In the genomic region with DNA sequence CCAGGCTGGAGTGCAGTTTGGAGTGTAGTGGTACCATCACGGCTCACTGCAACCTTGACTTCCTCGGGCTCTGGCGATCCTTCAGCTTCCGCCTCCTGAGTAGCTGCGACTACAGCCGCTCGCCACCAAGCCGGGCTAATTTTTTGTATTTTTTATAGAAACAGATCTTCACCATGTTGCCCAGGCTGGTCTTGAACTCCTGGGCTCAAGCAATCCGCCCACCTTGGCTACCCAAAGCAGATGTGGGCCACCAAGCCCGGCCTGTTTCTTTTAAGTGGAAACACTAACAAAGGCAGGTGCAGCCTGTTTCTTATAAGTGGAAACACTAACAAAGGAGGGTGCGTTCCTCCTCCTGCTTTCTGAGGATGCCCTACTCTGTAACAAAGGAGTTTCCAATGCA, we compare ENCODE assay signal across 20 cellular contexts. TPM values are rescaled to one million over a fixed set of nuclear protein-coding genes. Genes with fewer than 3 reads are reported as not detected.
DNase-seq lines count a peak whose midpoint lies in the region; ATAC-seq, FAIRE-seq and TF ChIP-seq lines count a peak whose summit lies in the region.
"Had no signal": no experiment of that assay in that cellular context is flagged by ENCODE, and none has a peak within 500 bp of the region (broad histone marks: within the 10 kb centered on the region; RNA-seq: fewer than 3 reads in every experiment).

No MANE protein-coding gene starts in this region.

- H4K91ac ChIP-seq in neuronal stem cell (ENCODE audit: low read depth, low read length, poor library complexity), result no peak overlapping the region

- no peak overlapping the region for H3K4ac ChIP-seq in neuronal stem cell (ENCODE audit: low read length)

- no peak for TF ChIP-seq CTCF in RWPE2 (IDR thresholded peaks at IDR 0.05; ENCODE audit: poor library complexity, severe bottlenecking)
- no peak for TF ChIP-seq CTCF in stomach (IDR thresholded peaks at IDR 0.05)

- H2BK120ac ChIP-seq in neuronal stem cell (ENCODE audit: low read depth, low read length), result no peak overlapping the region

- no peak overlapping the region for H3K9ac ChIP-seq in neuronal stem cell (ENCODE audit: low read depth, low read length, poor library complexity)

- H3K9me3 ChIP-seq in RWPE2 (ENCODE audit: severe bottlenecking) (no peaks in the 10 kb centered on the region), neuronal stem cell (replicated peaks in 1 of 2; ENCODE audit: control insufficient read depth in 2 of 2, insufficient read depth in 1 of 2, low read depth in 1 of 2, low read length in 2 of 2) (no peaks in the 10 kb centered on the region), stomach (no peaks in the 10 kb centered on the region)

- H3K14ac ChIP-seq in neuronal stem cell (ENCODE audit: low read length), result no peak overlapping the region

- H3K27ac ChIP-seq in RWPE2 (ENCODE audit: poor library complexity, severe bottlenecking) (no peak overlapping the region), neuronal stem cell (replicated peaks; ENCODE audit: low read length) (no peak overlapping the region), stomach (no peak overlapping the region)

- peaks cover 3% of the 10 kb centered on the region for H3K4me1 ChIP-seq in RWPE2 (ENCODE audit: insufficient read depth, poor library complexity, severe bottlenecking)
- peaks cover 14 to 22% of the 10 kb centered on the region in 2 donors for H3K4me1 ChIP-seq in neuronal stem cell (ENCODE audit: control insufficient read depth in 2 of 2, insufficient read depth in 1 of 2, low read depth in 1 of 2, low read length in 2 of 2)
- H3K4me1 ChIP-seq in stomach, result peaks cover 0 to 18% (median 14%) of the 10 kb centered on the region in 4 donors

- TF ChIP-seq EP300 in stomach (IDR thresholded peaks at IDR 0.05), result no peak

- no peak overlapping the region for H3K23ac ChIP-seq in neuronal stem cell (ENCODE audit: low read depth, low read length, poor library complexity)

- WGBS in neuronal stem cell (ENCODE audit: extremely low coverage in 2 of 2, insufficient read length in 2 of 2, insufficient replicate concordance in 1 of 2), 2 donors, result no CpG with 5 or more reads among the region's 11 CpGs
- 79 to 85% (median 83%) methylated on average over 11 of the region's 11 CpGs for WGBS in stomach, 5 donors

- H3K27me3 ChIP-seq in RWPE2 (ENCODE audit: insufficient read depth, poor library complexity, severe bottlenecking), result no peaks in the 10 kb centered on the region
- peaks cover 0 to 3% (median 0%) of the 10 kb centered on the region in 3 experiments for H3K27me3 ChIP-seq in neuronal stem cell (ENCODE audit: control insufficient read depth in 3 of 3, insufficient read depth in 3 of 3, low read depth in 1 of 3, low read length in 3 of 3)
- no peaks in the 10 kb centered on the region for H3K27me3 ChIP-seq in stomach

- no peak overlapping the region for H3K18ac ChIP-seq in neuronal stem cell (ENCODE audit: low read length)

- no peak overlapping the region for H3K4me3 ChIP-seq in RWPE2 (ENCODE audit: severe bottlenecking)
- H3K4me3 ChIP-seq in neuronal stem cell (ENCODE audit: low read length in 2 of 2), result no peak overlapping the region
- H3K4me3 ChIP-seq in stomach, result no peak overlapping the region

- no peak overlapping the region for H2BK5ac ChIP-seq in neuronal stem cell (ENCODE audit: low read length)

- H3K36me3 ChIP-seq in RWPE2 (ENCODE audit: low read depth) (no peaks in the 10 kb centered on the region), neuronal stem cell (replicated peaks in 1 of 2; ENCODE audit: control insufficient read depth in 2 of 2, insufficient read depth in 2 of 2, low read length in 2 of 2) (no peaks in the 10 kb centered on the region), stomach (no peaks in the 10 kb centered on the region)

- no peak for FAIRE-seq in RCC 7860 (lab: Jason Lieb, UNC)
- FAIRE-seq: HTR-8/SVneo, urothelium cell line had no signal

- H3K4me2 ChIP-seq in neuronal stem cell (ENCODE audit: insufficient read depth, low read length, poor library complexity, severe bottlenecking), result no peak overlapping the region

- no peak overlapping the region for H2BK15ac ChIP-seq in neuronal stem cell (ENCODE audit: low read length)

- H2AFZ ChIP-seq in neuronal stem cell (ENCODE audit: low read length), result peak overlapping the region; percentile 67

- no peak overlapping the region for H2AK5ac ChIP-seq in neuronal stem cell (ENCODE audit: low read depth, low read length)

- ATAC-seq in RWPE2 (ENCODE audit: low read depth), result no peak

- intact Hi-C loops in stomach (cut with DNase I; ENCODE audit: low total_unique reads), result no loop called here

- peak; percentile 14 for DNase-seq in activated CD4-positive, CD25-positive, alpha-beta regulatory T cell treated with anti-CD3 and anti-CD28 coated beads, Interleukin-2, amount 50 U/mL, for 72 hours
- DNase-seq in activated CD4-positive, CD25-positive, alpha-beta regulatory T cell (lab: John Stamatoyannopoulos, UW), result no peak
- peak; percentile 19 for DNase-seq in NCI-H1092 (lab: John Stamatoyannopoulos, UW)
- peak; percentile 19 for DNase-seq in RWPE2 (ENCODE audit: low spot score)
- DNase-seq in neuronal stem cell (ENCODE audit: low spot score), result no peak
- DNase-seq in stomach, result no peak
- DNase-seq in Ammon's horn (ENCODE audit: low spot score), result no peak
- DNase-seq in RCC 7860 (ENCODE audit: low spot score), result no peak
- DNase-seq: activated gamma-delta T cell treated with Interleukin-2 at 50 U/mL for 16 hours, anterior cingulate cortex, HFFc6, hypothalamus, midbrain, T1000 had no signal

- no peak overlapping the region for H2BK12ac ChIP-seq in neuronal stem cell (ENCODE audit: low read length)

- TF ChIP-seq POLR2A in stomach (IDR thresholded peaks at IDR 0.05), result no peak

- no peak overlapping the region for H4K8ac ChIP-seq in neuronal stem cell (ENCODE audit: low read depth, low read length)

- H3K79me1 ChIP-seq in neuronal stem cell (ENCODE audit: low read depth, low read length), result no peaks in the 10 kb centered on the region

RNA-seq across cellular contexts. Expression of gene PRF1, which starts 18.2 kb away (rescaled TPM):
- not detected for polyA plus RNA-seq in neuronal stem cell (2013, experiment 1 of 2)
- polyA plus RNA-seq in neuronal stem cell (2013, experiment 2 of 2), result not detected
- 1 to 10 TPM in 3 of 5 donors, under 1 TPM in 1, not detected in 1; under 0.01 to 2.3 (median 1.4) TPM for total RNA-seq in stomach
- 10 to 100 TPM in 1 of 3 donors, 1 to 10 TPM in 1, under 1 TPM in 1; 0.73 to 11.0 (median 1.4) TPM for polyA plus RNA-seq in stomach
- total RNA-seq: chondrocyte, HFFc6, kidney epithelial cell, SK-MEL-5 had no signal
- polyA plus RNA-seq: AG04450 had no signal

Comparison
In these comparisons a context has a peak if more than half of its experiments do, and no peak if none do; other contexts are left out.
1. DNase-seq: peak in activated CD4-positive, CD25-positive, alpha-beta regulatory T cell treated with anti-CD3 and anti-CD28 coated beads, Interleukin-2, amount 50 U/mL, for 72 hours (single experiment), NCI-H1092 (single experiment) and RWPE2 (single experiment); none in activated CD4-positive, CD25-positive, alpha-beta regulatory T cell (0 of 4), neuronal stem cell (single experiment), stomach (single experiment), Ammon's horn (single experiment) and RCC 7860 (single experiment).